Comparison of ENCODE assay signal across 8 cellular contexts in the genomic region with DNA sequence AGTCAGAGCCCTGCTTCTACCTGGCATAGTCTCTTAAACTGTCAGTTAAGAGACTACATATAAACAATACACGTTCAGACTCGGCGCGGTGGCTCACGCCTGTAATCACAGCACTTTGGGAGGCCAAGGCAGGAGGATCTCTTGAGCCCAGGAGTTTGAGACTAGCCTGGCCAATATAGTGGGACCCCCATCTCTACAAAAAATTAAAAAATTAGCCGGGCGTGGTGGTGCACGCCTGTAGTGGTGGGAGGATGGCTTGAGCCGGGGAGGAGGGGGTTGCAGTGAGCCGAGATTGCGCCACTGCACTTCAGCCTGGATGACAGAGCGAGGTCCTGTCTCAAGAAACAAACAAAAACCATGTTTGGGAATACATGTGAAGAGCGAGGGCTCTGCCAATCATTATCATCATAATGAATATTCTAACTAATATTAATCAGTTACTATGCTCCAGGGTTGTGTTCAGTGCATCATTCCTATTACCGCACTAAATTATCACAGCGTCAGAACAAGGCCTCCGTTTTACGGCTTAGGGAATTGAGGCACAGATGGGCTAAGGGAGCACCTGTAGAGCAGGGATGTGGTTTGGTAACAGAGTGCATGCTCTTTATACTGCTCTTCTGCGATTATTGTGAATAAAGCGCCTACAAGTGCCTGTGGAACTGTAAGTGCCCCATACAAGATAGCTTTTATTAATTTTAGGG. TPM values are rescaled to one million over a fixed set of nuclear protein-coding genes. Genes with fewer than 3 reads are reported as not detected.
A peak's percentile ranks its signal among the peaks of the same experiment; 100 is the strongest.
DNase-seq lines count a peak whose midpoint lies in the region; ATAC-seq and TF ChIP-seq lines count a peak whose summit lies in the region.

No MANE protein-coding gene starts in this region.

- peak overlapping the region; percentile 92 for H3K4me3 Mint-ChIP-seq in activated CD4-positive, alpha-beta memory T cell treated with anti-CD3 and anti-CD28 coated beads for 36 hours
- peak overlapping the region; percentile 94 to 97 for H3K4me3 Mint-ChIP-seq in stimulated activated naive CD8-positive, alpha-beta T cell treated with anti-CD3 and anti-CD28 coated beads, Interleukin-15, amount 100 ng/mL, for 72 hours

- DNase-seq in DMS 273 (lab: John Stamatoyannopoulos, UW; ENCODE audit: unreplicated experiment), result peak; percentile 23
- DNase-seq in DMS 273 treated with DMSO at 0.1 percent for 48 hours (lab: John Stamatoyannopoulos, UW), result no peak
- peak; percentile 10 for DNase-seq in activated CD4-positive, alpha-beta memory T cell treated with anti-CD3 and anti-CD28 coated beads for 36 hours
- DNase-seq in right atrium auricular region (ENCODE audit: low spot score), result peak; percentile 57
- DNase-seq in stimulated activated naive CD8-positive, alpha-beta T cell treated with anti-CD3 and anti-CD28 coated beads, Interleukin-15, amount 100 ng/mL, for 72 hours, result peak in 1 of 2 donors; percentile 9
- DNase-seq in KBM-7, result no peak

- H3K4me1 Mint-ChIP-seq in activated CD4-positive, alpha-beta memory T cell treated with anti-CD3 and anti-CD28 coated beads for 36 hours (ENCODE audit: low read depth), result peaks cover 40% of the 10 kb centered on the region
- H3K4me1 Mint-ChIP-seq in stimulated activated naive CD8-positive, alpha-beta T cell treated with anti-CD3 and anti-CD28 coated beads, Interleukin-15, amount 100 ng/mL, for 72 hours, result peaks cover 67% of the 10 kb centered on the region

- H3K27ac Mint-ChIP-seq in activated CD4-positive, alpha-beta memory T cell treated with anti-CD3 and anti-CD28 coated beads for 36 hours, result no peak overlapping the region
- no peak overlapping the region for H3K27ac Mint-ChIP-seq in stimulated activated naive CD8-positive, alpha-beta T cell treated with anti-CD3 and anti-CD28 coated beads, Interleukin-15, amount 100 ng/mL, for 72 hours

- H3K27ac ChIP-seq in right atrium auricular region, result peak overlapping the region; percentile 89 to 93

- intact Hi-C loops in activated CD4-positive, alpha-beta memory T cell treated with anti-CD3 and anti-CD28 coated beads for 36 hours (cut with micrococcal nuclease), result loop anchor here (1.0 to 10.0 kb wide), 8 partner anchors 80 to 1349 kb away; a partner anchor contains a TSS

- no peak for ATAC-seq in stimulated activated naive CD8-positive, alpha-beta T cell treated with anti-CD3 and anti-CD28 coated beads, Interleukin-15, amount 100 ng/mL, for 72 hours
- ATAC-seq in GM21381 (IDR thresholded peaks at IDR 0.05; ENCODE audit: unreplicated experiment), result no peak
- no peak for ATAC-seq in GM21786 (IDR thresholded peaks at IDR 0.05; ENCODE audit: unreplicated experiment)

- H3K27me3 ChIP-seq in right atrium auricular region, result no peaks in the 10 kb centered on the region

- H3K9me3 Mint-ChIP-seq in activated CD4-positive, alpha-beta memory T cell treated with anti-CD3 and anti-CD28 coated beads for 36 hours, result no peaks in the 10 kb centered on the region
- no peaks in the 10 kb centered on the region for H3K9me3 Mint-ChIP-seq in stimulated activated naive CD8-positive, alpha-beta T cell treated with anti-CD3 and anti-CD28 coated beads, Interleukin-15, amount 100 ng/mL, for 72 hours

- no peaks in the 10 kb centered on the region for H3K9me3 ChIP-seq in right atrium auricular region

- H3K36me3 Mint-ChIP-seq in activated CD4-positive, alpha-beta memory T cell treated with anti-CD3 and anti-CD28 coated beads for 36 hours, result peaks cover 12% of the 10 kb centered on the region

- in situ Hi-C loops in KBM-7 (cut with MboI; ENCODE audit: low pct_unique_long_range_greater_than_20kb, low sequenced_read_pairs), result no loop called here

- peak overlapping the region in 1 of 2 donors; percentile 69 for H3K4me3 ChIP-seq in right atrium auricular region

- H3K4me1 ChIP-seq in right atrium auricular region, result peaks cover 0 to 82% of the 10 kb centered on the region in 2 donors

- no peaks in the 10 kb centered on the region for H3K27me3 Mint-ChIP-seq in activated CD4-positive, alpha-beta memory T cell treated with anti-CD3 and anti-CD28 coated beads for 36 hours
- H3K27me3 Mint-ChIP-seq in stimulated activated naive CD8-positive, alpha-beta T cell treated with anti-CD3 and anti-CD28 coated beads, Interleukin-15, amount 100 ng/mL, for 72 hours, result no peaks in the 10 kb centered on the region

- TF ChIP-seq CTCF in right atrium auricular region (IDR thresholded peaks at IDR 0.05), result no peak

- CTCF ChIA-PET in activated CD4-positive, alpha-beta memory T cell treated with anti-CD3 and anti-CD28 coated beads for 36 hours (lab: Charles Lee), result interaction anchor here (0.9 kb wide), 1 partner anchor 170 kb away, joined by 5 read pairs; a partner anchor contains a TSS

- POLR2A ChIA-PET in activated CD4-positive, alpha-beta memory T cell treated with anti-CD3 and anti-CD28 coated beads for 36 hours (lab: Charles Lee), result interaction anchor here (0.6 to 1.2 kb wide), 8 partner anchors 16 to 447 kb away, joined by 3 to 6 read pairs (median 3); no protein-coding TSS in a partner anchor

- peaks cover 3% of the 10 kb centered on the region for H3K36me3 ChIP-seq in right atrium auricular region

RNA-seq across cellular contexts. Expression of a gene that starts 0.8 kb away (rescaled TPM):
- total RNA-seq in activated CD4-positive, alpha-beta memory T cell treated with anti-CD3 and anti-CD28 coated beads for 36 hours, result 10 to 100 TPM; 12.9 to 13.3 TPM
- 1 to 10 TPM; 1.2 to 3.1 TPM for total RNA-seq in right atrium auricular region

RNA-seq across cellular contexts. Expression of a gene that starts 1.9 kb away (rescaled TPM):
- 10 to 100 TPM; 46.9 to 49.5 TPM for total RNA-seq in activated CD4-positive, alpha-beta memory T cell treated with anti-CD3 and anti-CD28 coated beads for 36 hours
- total RNA-seq in right atrium auricular region, result 100 to 1,000 TPM in 1 of 2 donors, 10 to 100 TPM in 1; 94.0 to 146 TPM

RNA-seq across cellular contexts. Expression of a gene that starts 40.4 kb away (rescaled TPM):
- under 1 TPM in 1 of 2 experiments, not detected in 1; 0.14 TPM for total RNA-seq in activated CD4-positive, alpha-beta memory T cell treated with anti-CD3 and anti-CD28 coated beads for 36 hours
- 10 to 100 TPM; 46.5 to 62.6 TPM for total RNA-seq in right atrium auricular region

Comparison
In these comparisons a context has a peak if more than half of its experiments do, and no peak if none do; other contexts are left out.
1. DNase-seq: peak in DMS 273 (single experiment), activated CD4-positive, alpha-beta memory T cell treated with anti-CD3 and anti-CD28 coated beads for 36 hours (single experiment) and right atrium auricular region (single experiment); none in DMS 273 treated with DMSO at 0.1 percent for 48 hours (single experiment) and KBM-7 (single experiment).
2. RNA of a gene that starts 40.4 kb away (total RNA-seq): 46.5 to 62.6 TPM in right atrium auricular region; 0.14 TPM in activated CD4-positive, alpha-beta memory T cell treated with anti-CD3 and anti-CD28 coated beads for 36 hours; every median in the first group is over 10 times any median in the second.